15 cellular contexts compared by ENCODE assay signal in genomic region chr1:10104844-10105243, GRCh38.
DNase-seq lines count a peak whose midpoint lies in the region; ATAC-seq, FAIRE-seq and TF ChIP-seq lines count a peak whose summit lies in the region.
"Had no signal": no experiment of that assay in that cellular context is flagged by ENCODE, and none has a peak within 500 bp of the region (broad histone marks: within the 10 kb centered on the region; RNA-seq: fewer than 3 reads in every experiment).

No MANE protein-coding gene starts in this region.

- DNase-seq in left ventricle myocardium inferior (no peak), left cardiac atrium (no peak), dorsolateral prefrontal cortex (no peak), pancreas (no peak), ACHN (no peak), NCI-H2107 (lab: John Stamatoyannopoulos, UW) (no peak)
- DNase-seq: 8988T; CD4-positive, alpha-beta memory T cell; DMS79; HCEC 1CT; HFFc6; IMR-90 had no signal

- no peaks in the 10 kb centered on the region for H3K27me3 ChIP-seq in left ventricle myocardium inferior (ENCODE audit: low read depth)
- H3K27me3 ChIP-seq in dorsolateral prefrontal cortex, result no peaks in the 10 kb centered on the region
- no peaks in the 10 kb centered on the region for H3K27me3 ChIP-seq in pancreas
- H3K27me3 ChIP-seq: BLaER1 treated with 17β-estradiol and CSF1 and Interleukin-3, amounts not matched to agents 10 nM and 100 nM had no signal

- H3K9me3 ChIP-seq in left ventricle myocardium inferior (replicated peaks) (no peaks in the 10 kb centered on the region), pancreas (no peaks in the 10 kb centered on the region)
- H3K9me3 ChIP-seq: BLaER1 treated with 17β-estradiol and CSF1 and Interleukin-3, amounts not matched to agents 10 nM and 100 nM had no signal

- H3K27ac ChIP-seq in left ventricle myocardium inferior (replicated peaks), result peak overlapping the region; percentile 85
- peak overlapping the region in 44 of 59 donors; percentile 1 to 97 (median 84) for H3K27ac ChIP-seq in dorsolateral prefrontal cortex
- H3K27ac ChIP-seq in pancreas, result no peak overlapping the region
- H3K27ac ChIP-seq: BLaER1 treated with 17β-estradiol and CSF1 and Interleukin-3, amounts not matched to agents 10 nM and 100 nM had no signal

- peak; percentile 68 for FAIRE-seq in pancreas (lab: Jason Lieb, UNC)
- FAIRE-seq: GM12878 had no signal

- TF ChIP-seq CTCF in left ventricle myocardium inferior (IDR thresholded peaks at IDR 0.05; ENCODE audit: borderline replicate concordance) (no peak), dorsolateral prefrontal cortex (IDR thresholded peaks at IDR 0.05 in 54 of 56, conservative IDR thresholded peaks at IDR 0.05 in 2 of 56; ENCODE audit: low read depth in 1 of 56, partially characterized antibody in 56 of 56) (no peak), pancreas (IDR thresholded peaks at IDR 0.05) (no peak)

- H3K36me3 ChIP-seq in left ventricle myocardium inferior (peaks cover 73% of the 10 kb centered on the region), pancreas (peaks cover 8 to 52% (median 31%) of the 10 kb centered on the region in 3 donors)

- ATAC-seq in left cardiac atrium (no peak), pancreas (no peak), HG03432 (IDR thresholded peaks at IDR 0.05; ENCODE audit: unreplicated experiment) (no peak)
- ATAC-seq: GM12878 had no signal

- intact Hi-C loops in left ventricle myocardium inferior (cut with micrococcal nuclease), result no loop called here
- intact Hi-C loops in left cardiac atrium (cut with DNase I), result no loop called here
- intact Hi-C loops in dorsolateral prefrontal cortex (cut with DNase I), result loop anchor here (5.0 kb wide), 2 partner anchors 43 to 73 kb away; partner anchors contain the start of gene UBE4B (in 1 of the 2)
- intact Hi-C loops in pancreas (cut with DNase I), result no loop called here

- in situ Hi-C loops in ACHN (cut with HindIII; ENCODE audit: low pct_ligation_motif_present, low pct_unique_long_range_greater_than_20kb, low sequenced_read_pairs), result no loop called here

- peaks cover 45% of the 10 kb centered on the region for H3K4me1 ChIP-seq in left ventricle myocardium inferior
- no peaks in the 10 kb centered on the region for H3K4me1 ChIP-seq in pancreas

- WGBS in pancreas, 2 donors, result 95 to 98% methylated on average over 1 of the region's 1 CpG

- H3K4me3 ChIP-seq in left ventricle myocardium inferior (no peak overlapping the region), dorsolateral prefrontal cortex (no peak overlapping the region), pancreas (no peak overlapping the region)
- H3K4me3 ChIP-seq: BLaER1 treated with 17β-estradiol and CSF1 and Interleukin-3, amounts not matched to agents 10 nM and 100 nM; GM12878 had no signal

Comparison
In these comparisons a context has a peak if more than half of its experiments do, and no peak if none do; other contexts are left out.
1. H3K27ac ChIP-seq: peak in left ventricle myocardium inferior (single experiment) and dorsolateral prefrontal cortex (44 of 59); none in pancreas (0 of 4).
2. intact Hi-C loops: an anchor here in dorsolateral prefrontal cortex (5.0 kb wide); none called in left ventricle myocardium inferior, left cardiac atrium and pancreas.